ENCODE assay signal across 9 cellular contexts in the genomic region with DNA sequence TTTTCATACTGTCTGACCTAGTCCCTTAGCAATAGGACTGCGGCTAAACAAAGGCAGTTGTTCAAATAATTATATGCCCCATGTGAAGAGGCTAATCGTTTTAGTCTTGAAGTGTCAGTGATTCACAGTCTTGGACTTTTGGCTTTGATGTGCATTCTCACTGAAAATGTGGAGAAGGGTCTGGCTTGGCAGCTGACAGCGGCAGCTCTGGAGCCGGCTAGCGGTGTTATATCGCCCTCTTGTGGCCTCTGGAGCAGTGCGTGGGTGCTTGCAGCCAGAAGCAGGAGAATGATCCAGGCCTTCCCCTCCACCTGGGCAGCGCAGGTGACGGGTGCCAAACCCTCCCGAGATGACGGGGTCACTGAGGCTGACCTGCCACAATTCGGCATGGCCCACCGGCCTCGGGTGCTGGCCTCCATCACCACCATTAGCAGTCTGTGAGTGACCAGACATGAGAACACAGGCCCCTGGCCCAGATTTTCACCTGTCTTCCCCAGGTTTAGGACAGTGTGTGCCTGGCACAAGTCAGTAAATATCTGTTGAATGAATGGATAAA.
DNase-seq lines count a peak whose midpoint lies in the region; ATAC-seq and TF ChIP-seq lines count a peak whose summit lies in the region.
"Had no signal": no experiment of that assay in that cellular context is flagged by ENCODE, and none has a peak within 500 bp of the region (broad histone marks: within the 10 kb centered on the region; RNA-seq: fewer than 3 reads in every experiment).

No MANE protein-coding gene starts in this region.

- H3K27ac ChIP-seq in CD8-positive, alpha-beta T cell (ENCODE audit: low read depth, low read length): no peak overlapping the region

- POLR2A ChIA-PET in CD8-positive, alpha-beta T cell (lab: Charles Lee): no interaction called here

- no peak overlapping the region for H3K4me3 ChIP-seq in CD8-positive, alpha-beta T cell (ENCODE audit: low read depth, low read length)

- ATAC-seq in CD8-positive, alpha-beta T cell: peak; percentile 71
- ATAC-seq in HG02763 (IDR thresholded peaks at IDR 0.05; ENCODE audit: unreplicated experiment): peak; percentile 51
- peak; percentile 42 for ATAC-seq in esophagus mucosa
- ATAC-seq in naive B cell (ENCODE audit: low read depth in 2 of 2): peak; percentile 75 to 81
- ATAC-seq in GM19452 (IDR thresholded peaks at IDR 0.05; ENCODE audit: unreplicated experiment): no peak

- CTCF ChIA-PET in CD8-positive, alpha-beta T cell (lab: Charles Lee): interaction anchor here (0.6 to 8.2 kb wide), 8 partner anchors 8 to 137 kb away, joined by 3 to 93 read pairs (median 5); no protein-coding TSS in a partner anchor

- H3K27ac Mint-ChIP-seq in CD8-positive, alpha-beta T cell: no peak overlapping the region
- H3K27ac Mint-ChIP-seq in naive B cell: no peak overlapping the region
- H3K27ac Mint-ChIP-seq: IgD-negative memory B cell had no signal

- DNase-seq in CD8-positive, alpha-beta T cell: peak; percentile 46 to 81 (median 68)
- DNase-seq in NOMO-1 treated with DMSO at 0.1 percent for 48 hours (lab: John Stamatoyannopoulos, UW; ENCODE audit: unreplicated experiment) (peak; percentile 59), activated T-cell treated with anti-CD3 and anti-CD28 coated beads for 1 hour (ENCODE audit: low read depth) (peak; percentile 61), naive B cell (peak; percentile 61)
- DNase-seq in stimulated activated CD8-positive, alpha-beta memory T cell treated with anti-CD3 and anti-CD28 coated beads, Interleukin-7, amount 100 ng/mL, for 1 hour (ENCODE audit: low read depth in 2 of 2): peak; percentile 22 to 49

- no peaks in the 10 kb centered on the region for H3K27me3 Mint-ChIP-seq in CD8-positive, alpha-beta T cell (ENCODE audit: low read depth)
- no peaks in the 10 kb centered on the region for H3K27me3 Mint-ChIP-seq in naive B cell
- H3K27me3 Mint-ChIP-seq: IgD-negative memory B cell had no signal

- H3K9me3 Mint-ChIP-seq in CD8-positive, alpha-beta T cell: no peaks in the 10 kb centered on the region
- no peaks in the 10 kb centered on the region for H3K9me3 Mint-ChIP-seq in naive B cell
- H3K9me3 Mint-ChIP-seq: IgD-negative memory B cell had no signal

- no peaks in the 10 kb centered on the region for H3K4me1 ChIP-seq in CD8-positive, alpha-beta T cell (ENCODE audit: insufficient read depth, low read length)

- intact Hi-C loops in CD8-positive, alpha-beta T cell (cut with DNase I, micrococcal nuclease): loop anchor here (1.0 to 10.0 kb wide), 4 partner anchors 123 to 1645 kb away; no protein-coding TSS in a partner anchor

- H3K4me3 Mint-ChIP-seq in CD8-positive, alpha-beta T cell: no peak overlapping the region
- no peak overlapping the region for H3K4me3 Mint-ChIP-seq in naive B cell
- H3K4me3 Mint-ChIP-seq: IgD-negative memory B cell had no signal

- no peaks in the 10 kb centered on the region for H3K9me3 ChIP-seq in CD8-positive, alpha-beta T cell (ENCODE audit: low read length)

- H3K4me1 Mint-ChIP-seq in CD8-positive, alpha-beta T cell (ENCODE audit: low read depth): no peaks in the 10 kb centered on the region
- H3K4me1 Mint-ChIP-seq in naive B cell: no peaks in the 10 kb centered on the region
- H3K4me1 Mint-ChIP-seq: IgD-negative memory B cell had no signal

- TF ChIP-seq CTCF in CD8-positive, alpha-beta T cell (IDR thresholded peaks at IDR 0.05): peak; percentile 92

- no peaks in the 10 kb centered on the region for H3K27me3 ChIP-seq in CD8-positive, alpha-beta T cell (ENCODE audit: insufficient read depth, low read length)

- no peaks in the 10 kb centered on the region for H3K36me3 Mint-ChIP-seq in CD8-positive, alpha-beta T cell
- H3K36me3 Mint-ChIP-seq in naive B cell: no peaks in the 10 kb centered on the region
- H3K36me3 Mint-ChIP-seq: IgD-negative memory B cell had no signal

- H3K36me3 ChIP-seq in CD8-positive, alpha-beta T cell (ENCODE audit: insufficient read depth, low read length): no peaks in the 10 kb centered on the region
